8 cellular contexts compared by ENCODE assay signal in genomic region chr4:80361329-80361900, GRCh38. TPM values are rescaled to one million over a fixed set of nuclear protein-coding genes. Genes with fewer than 3 reads are reported as not detected.
DNase-seq lines count a peak whose midpoint lies in the region; ATAC-seq and TF ChIP-seq lines count a peak whose summit lies in the region.

No MANE protein-coding gene starts in this region.

- no peak overlapping the region for H3K4me3 ChIP-seq in breast epithelium
- no peak overlapping the region for H3K4me3 ChIP-seq in effector memory CD4-positive, alpha-beta T cell (ENCODE audit: insufficient read depth, low read depth, low read length, poor library complexity, severe bottlenecking)

- intact Hi-C loops in breast epithelium (cut with DNase I; ENCODE audit: low total_unique reads), result no loop called here

- peak in 2 of 3 donors; percentile 37 to 47 for TF ChIP-seq CTCF in breast epithelium (IDR thresholded peaks at IDR 0.05)

- no peak overlapping the region for H3K27ac ChIP-seq in breast epithelium
- no peak overlapping the region for H3K27ac ChIP-seq in effector memory CD4-positive, alpha-beta T cell (ENCODE audit: insufficient read depth, low read length, poor library complexity, severe bottlenecking)

- DNase-seq in ELR (ENCODE audit: low read depth) (peak; percentile 58), NAMALWA (ENCODE audit: low spot score) (peak; percentile 78), breast epithelium (ENCODE audit: low spot score in 2 of 2) (no peak), midbrain (lab: John Stamatoyannopoulos, UW) (peak; percentile 49), ecto neural progenitor cell (ENCODE audit: low spot score) (no peak)
- DNase-seq in effector memory CD4-positive, alpha-beta T cell, result no peak
- no peak for DNase-seq in activated T-cell treated with anti-CD3 and anti-CD28 coated beads, Interleukin-2, amount 50 U/mL, for 72 hours

- H3K9me3 ChIP-seq in breast epithelium, result no peaks in the 10 kb centered on the region
- no peaks in the 10 kb centered on the region for H3K9me3 ChIP-seq in effector memory CD4-positive, alpha-beta T cell (ENCODE audit: control insufficient read depth, low read length)

- no peaks in the 10 kb centered on the region for H3K4me1 Mint-ChIP-seq in activated T-cell treated with anti-CD3 and anti-CD28 coated beads, Interleukin-2, amount 50 U/mL, for 72 hours (ENCODE audit: low read depth)

- no peaks in the 10 kb centered on the region for H3K36me3 Mint-ChIP-seq in activated T-cell treated with anti-CD3 and anti-CD28 coated beads, Interleukin-2, amount 50 U/mL, for 72 hours (ENCODE audit: insufficient read depth in 2 of 2)

- peaks cover 0 to 6% of the 10 kb centered on the region in 2 donors for H3K27me3 ChIP-seq in breast epithelium
- peaks cover 3% of the 10 kb centered on the region for H3K27me3 ChIP-seq in effector memory CD4-positive, alpha-beta T cell (replicated peaks; ENCODE audit: control insufficient read depth, insufficient read depth, low read length, poor library complexity, severe bottlenecking)

- no peaks in the 10 kb centered on the region for H3K36me3 ChIP-seq in breast epithelium
- H3K36me3 ChIP-seq in effector memory CD4-positive, alpha-beta T cell (ENCODE audit: control insufficient read depth, insufficient read depth, low read length), result no peaks in the 10 kb centered on the region

- no peaks in the 10 kb centered on the region for H3K4me1 ChIP-seq in breast epithelium
- no peaks in the 10 kb centered on the region for H3K4me1 ChIP-seq in effector memory CD4-positive, alpha-beta T cell (ENCODE audit: control insufficient read depth, insufficient read depth, low read length, poor library complexity, severe bottlenecking)

- peaks cover 18% of the 10 kb centered on the region for H3K27me3 Mint-ChIP-seq in activated T-cell treated with anti-CD3 and anti-CD28 coated beads, Interleukin-2, amount 50 U/mL, for 72 hours (ENCODE audit: low read depth)

- H3K27ac Mint-ChIP-seq in activated T-cell treated with anti-CD3 and anti-CD28 coated beads, Interleukin-2, amount 50 U/mL, for 72 hours, result no peak overlapping the region

- no peak for ATAC-seq in activated T-cell treated with anti-CD3 and anti-CD28 coated beads, Interleukin-2, amount 50 U/mL, for 72 hours (replicated peaks in 1 of 2)
- ATAC-seq in HG02798 (IDR thresholded peaks at IDR 0.05; ENCODE audit: poor library complexity, unreplicated experiment), result no peak

- H3K9me3 Mint-ChIP-seq in activated T-cell treated with anti-CD3 and anti-CD28 coated beads, Interleukin-2, amount 50 U/mL, for 72 hours, result no peaks in the 10 kb centered on the region

- no peak for TF ChIP-seq POLR2A in breast epithelium (IDR thresholded peaks at IDR 0.05)

- no peak overlapping the region for H3K4me3 Mint-ChIP-seq in activated T-cell treated with anti-CD3 and anti-CD28 coated beads, Interleukin-2, amount 50 U/mL, for 72 hours

RNA-seq across cellular contexts. Expression of gene CFAP299, which starts 25.9 kb away (rescaled TPM):
- total RNA-seq in breast epithelium, result under 1 TPM in 2 of 3 donors, not detected in 1; under 0.01 to 0.15 TPM
- not detected for total RNA-seq in activated T-cell treated with anti-CD3 and anti-CD28 coated beads, Interleukin-2, amount 50 U/mL, for 72 hours

Comparison
In these comparisons a context has a peak if more than half of its experiments do, and no peak if none do; other contexts are left out.
1. DNase-seq: peak in ELR (single experiment), NAMALWA (single experiment) and midbrain (single experiment); none in breast epithelium (0 of 2), ecto neural progenitor cell (single experiment), effector memory CD4-positive, alpha-beta T cell (0 of 3) and activated T-cell treated with anti-CD3 and anti-CD28 coated beads, Interleukin-2, amount 50 U/mL, for 72 hours (0 of 2).